8 cellular contexts compared by ENCODE assay signal in genomic region chr14:74083784-74084276, GRCh38. TPM values are rescaled to one million over a fixed set of nuclear protein-coding genes. Genes with fewer than 3 reads are reported as not detected.
A peak's percentile ranks its signal among the peaks of the same experiment; 100 is the strongest.
DNase-seq lines count a peak whose midpoint lies in the region; ATAC-seq and TF ChIP-seq lines count a peak whose summit lies in the region.

No MANE protein-coding gene starts in this region.

- ATAC-seq in GM19452 (IDR thresholded peaks at IDR 0.05; ENCODE audit: unreplicated experiment) (peak; percentile 9), lung (ENCODE audit: insufficient read depth, low FRiP score) (peak; percentile 7), HG03097 (IDR thresholded peaks at IDR 0.05; ENCODE audit: low FRiP score, unreplicated experiment) (no peak)

- DNase-seq in HT1080 (ENCODE audit: low read depth) = peak; percentile 5
- peak in 1 of 61 donors; percentile 74 for DNase-seq in caudate nucleus (lab: John Stamatoyannopoulos, UW)
- no peak for DNase-seq in lung (ENCODE audit: low spot score)
- DNase-seq in uterus = no peak
- DNase-seq in amniotic stem cell (lab: John Stamatoyannopoulos, UW) = no peak
- no peak for DNase-seq in stimulated activated naive CD4-positive, alpha-beta T cell treated with Interleukin-2 at 50 U/mL for 16 hours (lab: John Stamatoyannopoulos, UW)

- TF ChIP-seq CTCF in lung (IDR thresholded peaks at IDR 0.05; ENCODE audit: control extremely low read depth, extremely low read depth) = no peak
- no peak for TF ChIP-seq CTCF in uterus (IDR thresholded peaks at IDR 0.05)

- H3K9me3 ChIP-seq in lung (ENCODE audit: control insufficient read depth in 2 of 2, insufficient read depth in 1 of 2, low read length in 1 of 2) = no peaks in the 10 kb centered on the region
- H3K9me3 ChIP-seq in uterus = no peaks in the 10 kb centered on the region

- H3K36me3 ChIP-seq in lung (ENCODE audit: control insufficient read depth in 2 of 2, insufficient read depth in 2 of 2, low read length in 2 of 2) = peaks cover 0 to 2% of the 10 kb centered on the region in 2 donors
- H3K36me3 ChIP-seq in uterus = no peaks in the 10 kb centered on the region

- peak overlapping the region; percentile 92 for H3K27ac ChIP-seq in caudate nucleus (ENCODE audit: low read depth, low read length)
- H3K27ac ChIP-seq in lung (ENCODE audit: low read depth in 1 of 2, low read length in 1 of 2) = peak overlapping the region; percentile 82 to 91
- H3K27ac ChIP-seq in uterus = peak overlapping the region; percentile 74 to 89

- TF ChIP-seq POLR2A in uterus (IDR thresholded peaks at IDR 0.05) = no peak

- intact Hi-C loops in uterus (cut with DNase I; ENCODE audit: low total_unique reads) = no loop called here

- 1 to 3% methylated on average over 13 to 15 of the region's 15 CpGs for WGBS in lung, 2 donors

- H3K4me1 ChIP-seq in lung (ENCODE audit: control insufficient read depth in 2 of 2, insufficient read depth in 2 of 2, low read length in 2 of 2) (peaks cover 5 to 11% of the 10 kb centered on the region in 2 donors), uterus (peaks cover 0 to 7% of the 10 kb centered on the region in 2 donors)

- H3K4me3 ChIP-seq in lung (peak overlapping the region; percentile 77), uterus (peak overlapping the region; percentile 55 to 84)

- no peaks in the 10 kb centered on the region for H3K27me3 ChIP-seq in lung (ENCODE audit: control insufficient read depth, insufficient read depth)
- H3K27me3 ChIP-seq in uterus = no peaks in the 10 kb centered on the region

RNA-seq across cellular contexts. Expression of gene ALDH6A1, which starts 0.4 kb away (rescaled TPM):
- total RNA-seq in HT1080 (2014; rRNA removed; shearing (Covaris generic)) = 1.4 TPM in 2 replicates
- 4.4 and 4.8 TPM in 2 replicates for polyA plus RNA-seq in HT1080 (2015; cell fraction: cytosol; rRNA removed)
- polyA plus RNA-seq in HT1080 (2015; cell fraction: nucleus; rRNA removed) = 7.3 and 7.6 TPM in 2 replicates
- total RNA-seq in lung (10 to 100 TPM; 29.3 to 43.3 TPM), uterus (10 to 100 TPM in 3 of 4 donors, 1 to 10 TPM in 1; 10.0 to 85.0 (median 49.5) TPM)
- polyA plus RNA-seq in lung = 10 to 100 TPM in 1 of 2 donors, 1 to 10 TPM in 1; 8.7 to 13.0 TPM

RNA-seq across cellular contexts. Expression of gene LIN52, which starts 0.9 kb away (rescaled TPM):
- 6.6 and 8.7 TPM in 2 replicates for total RNA-seq in HT1080 (2014; rRNA removed; shearing (Covaris generic))
- polyA plus RNA-seq in HT1080 (2015; cell fraction: cytosol; rRNA removed) = 5.7 and 7.3 TPM in 2 replicates
- polyA plus RNA-seq in HT1080 (2015; cell fraction: nucleus; rRNA removed) = 4.5 and 6.2 TPM in 2 replicates
- total RNA-seq in lung (10 to 100 TPM in 1 of 2 donors, 1 to 10 TPM in 1; 9.0 to 13.7 TPM), uterus (10 to 100 TPM in 3 of 4 donors, 1 to 10 TPM in 1; 4.4 to 12.7 (median 11.7) TPM)
- polyA plus RNA-seq in lung = 1 to 10 TPM; 7.1 to 7.4 TPM
